8 cellular contexts compared by ENCODE assay signal in genomic region chr1:226001852-226002666, GRCh38. TPM values are rescaled to one million over a fixed set of nuclear protein-coding genes. Genes with fewer than 3 reads are reported as not detected.
A peak's percentile ranks its signal among the peaks of the same experiment; 100 is the strongest.
DNase-seq lines count a peak whose midpoint lies in the region; ATAC-seq and TF ChIP-seq lines count a peak whose summit lies in the region.

No MANE protein-coding gene starts in this region.

- TF ChIP-seq EP300 in neural cell (conservative IDR thresholded peaks at IDR 0.05; ENCODE audit: poor library complexity, severe bottlenecking), result peak; percentile 67
- TF ChIP-seq EP300 in transverse colon (IDR thresholded peaks at IDR 0.05; ENCODE audit: low read depth), result peak; percentile 52

- H3K4me1 Mint-ChIP-seq in CD4-positive, alpha-beta memory T cell, result peaks cover 32 to 57% (median 45%) of the 10 kb centered on the region in 4 donors
- H3K4me1 Mint-ChIP-seq in endodermal cell, result peaks cover 22% of the 10 kb centered on the region

- in situ Hi-C loops in transverse colon (cut with MboI; ENCODE audit: low pct_ligation_motif_present in 1 of 4, low pct_unique_long_range_greater_than_20kb in 1 of 4, low sequenced_read_pairs in 3 of 4), result no loop called here

- H3K4me3 Mint-ChIP-seq in CD4-positive, alpha-beta memory T cell, result peak overlapping the region; percentile 5 to 75 (median 60)
- H3K4me3 Mint-ChIP-seq in endodermal cell, result no peak overlapping the region

- no peaks in the 10 kb centered on the region for H3K27me3 ChIP-seq in CD4-positive, alpha-beta memory T cell (ENCODE audit: insufficient read depth, low read length)
- H3K27me3 ChIP-seq in HCT116 (ENCODE audit: insufficient read depth, low read length), result no peaks in the 10 kb centered on the region
- H3K27me3 ChIP-seq in endodermal cell (ENCODE audit: control insufficient read depth, insufficient read depth, low read length, poor library complexity, severe bottlenecking), result no peaks in the 10 kb centered on the region
- H3K27me3 ChIP-seq in neural cell (ENCODE audit: insufficient read depth, low read depth, low read length), result no peaks in the 10 kb centered on the region
- H3K27me3 ChIP-seq in transverse colon, result no peaks in the 10 kb centered on the region

- H3K9ac ChIP-seq in HCT116 (ENCODE audit: low read length) (no peak overlapping the region), endodermal cell (ENCODE audit: extremely low read depth, low read length, poor library complexity, severe bottlenecking) (no peak overlapping the region), neural cell (ENCODE audit: low read length) (peak overlapping the region; percentile 79)

- H3K9me3 Mint-ChIP-seq in CD4-positive, alpha-beta memory T cell, result peaks cover 0 to 5% (median 0%) of the 10 kb centered on the region in 8 donors
- no peaks in the 10 kb centered on the region for H3K9me3 Mint-ChIP-seq in endodermal cell

- peaks cover 0 to 12% of the 10 kb centered on the region in 2 donors for H3K36me3 Mint-ChIP-seq in CD4-positive, alpha-beta memory T cell
- H3K36me3 Mint-ChIP-seq in endodermal cell (ENCODE audit: low read depth), result peaks cover under 1% of the 10 kb centered on the region

- H3K9me2 ChIP-seq in HCT116 (ENCODE audit: insufficient read depth), result no peaks in the 10 kb centered on the region
- H3K9me2 ChIP-seq in neural cell (ENCODE audit: insufficient read depth, low read length), result no peaks in the 10 kb centered on the region

- H3K27me3 Mint-ChIP-seq in CD4-positive, alpha-beta memory T cell, result no peaks in the 10 kb centered on the region
- H3K27me3 Mint-ChIP-seq in endodermal cell (ENCODE audit: insufficient read depth), result no peaks in the 10 kb centered on the region

- no peaks in the 10 kb centered on the region for H3K9me3 ChIP-seq in CD4-positive, alpha-beta memory T cell (ENCODE audit: control insufficient read depth in 1 of 2, low read length in 2 of 2)
- no peaks in the 10 kb centered on the region for H3K9me3 ChIP-seq in HCT116 (ENCODE audit: control insufficient read depth in 1 of 2, insufficient read depth in 1 of 2, low read depth in 1 of 2, low read length in 2 of 2)
- H3K9me3 ChIP-seq in endodermal cell (ENCODE audit: control insufficient read depth, low read length), result no peaks in the 10 kb centered on the region
- no peaks in the 10 kb centered on the region for H3K9me3 ChIP-seq in neural cell (ENCODE audit: low read length)
- H3K9me3 ChIP-seq in transverse colon, result no peaks in the 10 kb centered on the region

- peaks cover 8% of the 10 kb centered on the region for H3F3A ChIP-seq in neural cell (ENCODE audit: insufficient read depth, low read length, poor library complexity, severe bottlenecking)

- H3K36me3 ChIP-seq in CD4-positive, alpha-beta memory T cell (ENCODE audit: insufficient read depth, low read length), result no peaks in the 10 kb centered on the region
- H3K36me3 ChIP-seq in HCT116 (ENCODE audit: control insufficient read depth in 1 of 2, insufficient read depth in 2 of 2, low read length in 2 of 2) (no peaks in the 10 kb centered on the region; a peak in 2 of 4 replicates), endodermal cell (ENCODE audit: control insufficient read depth, insufficient read depth, low read length) (peaks cover 1% of the 10 kb centered on the region), neural cell (ENCODE audit: insufficient read depth, low read length) (no peaks in the 10 kb centered on the region), transverse colon (no peaks in the 10 kb centered on the region)

- H2AFZ ChIP-seq in HCT116 (ENCODE audit: low read depth, low read length, poor library complexity, severe bottlenecking) (peak overlapping the region; percentile 91), neural cell (ENCODE audit: low read depth, low read length) (peak overlapping the region; percentile 46)

- TF ChIP-seq CTCF in HCT116 (IDR thresholded peaks at IDR 0.05 in 2 of 3, conservative IDR thresholded peaks at IDR 0.05 in 1 of 3; ENCODE audit: borderline replicate concordance in 1 of 3, insufficient read depth in 1 of 3, low read depth in 2 of 3, low read length in 2 of 3), result no peak
- no peak for TF ChIP-seq CTCF in endodermal cell (conservative IDR thresholded peaks at IDR 0.05)
- no peak for TF ChIP-seq CTCF in neural cell (IDR thresholded peaks at IDR 0.05; ENCODE audit: poor library complexity, severe bottlenecking)
- TF ChIP-seq CTCF in transverse colon (IDR thresholded peaks at IDR 0.05), result no peak

- H3K4me1 ChIP-seq in CD4-positive, alpha-beta memory T cell (ENCODE audit: insufficient read depth, low read length), result peaks cover 60% of the 10 kb centered on the region
- H3K4me1 ChIP-seq in HCT116 (ENCODE audit: control insufficient read depth in 1 of 2, insufficient read depth in 2 of 2, low read length in 2 of 2) (peaks cover 22 to 40% of the 10 kb centered on the region in 2 experiments), endodermal cell (ENCODE audit: control insufficient read depth, insufficient read depth, low read length) (peaks cover 16% of the 10 kb centered on the region), transverse colon (peaks cover 10 to 34% (median 23%) of the 10 kb centered on the region in 4 donors)

- intact Hi-C loops in CD4-positive, alpha-beta memory T cell (cut with micrococcal nuclease), result no loop called here
- intact Hi-C loops in HCT116 (cut with micrococcal nuclease), result no loop called here
- intact Hi-C loops in transverse colon (cut with DNase I; ENCODE audit: low total_unique reads), result no loop called here

- no TSS peak for BruUV-seq in HCT116 (replicated peaks; lab: Mats Ljungman, UMichigan)

- no peak for ATAC-seq in HCT116
- ATAC-seq in GM18520 (IDR thresholded peaks at IDR 0.05; ENCODE audit: unreplicated experiment), result no peak

- DNase-seq in CD4-positive, alpha-beta memory T cell, result peak; percentile 55 to 92 (median 69)
- DNase-seq in HCT116 (ENCODE audit: low read depth, low spot score) (no peak), NCI-H526 treated with DMSO at 0.1 percent for 48 hours (lab: John Stamatoyannopoulos, UW) (peak; percentile 27), endodermal cell (no peak), transverse colon (peak; percentile 58)
- DNase-seq in activated CD8-positive, alpha-beta memory T cell treated with anti-CD3 and anti-CD28 coated beads for 24 hours, result peak; percentile 73

- peak overlapping the region; percentile 83 to 100 (median 99) for H3K27ac Mint-ChIP-seq in CD4-positive, alpha-beta memory T cell
- peak overlapping the region; percentile 44 for H3K27ac Mint-ChIP-seq in endodermal cell

- POLR2A ChIA-PET in CD4-positive, alpha-beta memory T cell (lab: Charles Lee; ENCODE audit: partially characterized antibody), result interaction anchor here (1.3 to 22.3 kb wide), 3 partner anchors 61 to 225 kb away, joined by 3 to 614 read pairs (median 5); partner anchors contain the start of genes H3-3A and SRP9
- POLR2A ChIA-PET in HCT116 (lab: Charles Lee), result no interaction called here

- H3K4me2 ChIP-seq in HCT116 (ENCODE audit: low read length), result peak overlapping the region; percentile 45
- H3K4me2 ChIP-seq in neural cell (ENCODE audit: low read length), result peak overlapping the region; percentile 62

- peaks cover 21% of the 10 kb centered on the region for H3K79me2 ChIP-seq in HCT116 (ENCODE audit: insufficient read depth, low read length)
- H3K79me2 ChIP-seq in neural cell (replicated peaks; ENCODE audit: insufficient read depth, low read length), result peaks cover 20% of the 10 kb centered on the region

- CTCF ChIA-PET in CD4-positive, alpha-beta memory T cell (lab: Charles Lee; ENCODE audit: partially characterized antibody), result no interaction called here
- CTCF ChIA-PET in HCT116 (lab: Charles Lee), result no interaction called here

- TF ChIP-seq RAD21 in HCT116 (IDR thresholded peaks at IDR 0.05; ENCODE audit: low read depth) (no peak), neural cell (conservative IDR thresholded peaks at IDR 0.05) (no peak)

- H3K27ac ChIP-seq in CD4-positive, alpha-beta memory T cell (ENCODE audit: low read depth, low read length), result peak overlapping the region; percentile 50
- no peak overlapping the region for H3K27ac ChIP-seq in HCT116 (ENCODE audit: low read depth, low read length)
- H3K27ac ChIP-seq in endodermal cell (ENCODE audit: low read depth, low read length), result peak overlapping the region; percentile 14
- peak overlapping the region; percentile 98 for H3K27ac ChIP-seq in neural cell (ENCODE audit: low read length)
- peak overlapping the region; percentile 42 to 100 (median 84) for H3K27ac ChIP-seq in transverse colon

- RAD21 ChIA-PET in HCT116 (lab: Charles Lee; ENCODE audit: low non-redundant PET in 1 of 2, low total read pairs in 2 of 2, uncharacterized antibody in 2 of 2, unreplicated experiment in 2 of 2), result no interaction called here

- TF ChIP-seq POLR2A in HCT116 (IDR thresholded peaks at IDR 0.05; ENCODE audit: borderline replicate concordance, extremely low read depth, insufficient read depth, insufficient read length), result no peak
- TF ChIP-seq POLR2A in transverse colon (IDR thresholded peaks at IDR 0.05), result peak; percentile 16

- H4K20me1 ChIP-seq in HCT116 (ENCODE audit: insufficient read depth) (no peaks in the 10 kb centered on the region), neural cell (ENCODE audit: insufficient read depth) (no peaks in the 10 kb centered on the region)

- no peak overlapping the region for H3K4me3 ChIP-seq in CD4-positive, alpha-beta memory T cell (ENCODE audit: low read length in 2 of 2)
- H3K4me3 ChIP-seq in HCT116 (replicated peaks in 1 of 2; ENCODE audit: low read depth in 1 of 2, low read length in 2 of 2), result no peak overlapping the region
- no peak overlapping the region for H3K4me3 ChIP-seq in endodermal cell (ENCODE audit: low read length)
- peak overlapping the region; percentile 57 for H3K4me3 ChIP-seq in neural cell (ENCODE audit: low read length)
- no peak overlapping the region for H3K4me3 ChIP-seq in transverse colon

- 79 to 91% methylated on average over 7 to 9 of the region's 9 CpGs for WGBS in endodermal cell (ENCODE audit: insufficient coverage in 1 of 2, insufficient read length in 1 of 2), 2 experiments
- WGBS in transverse colon (ENCODE audit: low coverage in 1 of 2), 2 donors, result 33 to 43% methylated on average over 3 to 9 of the region's 9 CpGs

TF ChIP-seq in HCT116, 20 proteins besides CTCF, POLR2A, EP300 and RAD21 (continues in another document):
- no peak for TF ChIP-seq MAX (IDR thresholded peaks at IDR 0.05)

TF ChIP-seq in neural cell, 6 proteins besides CTCF, POLR2A, EP300 and RAD21 (continues in another document):
- TF ChIP-seq SMC3 (conservative IDR thresholded peaks at IDR 0.05; ENCODE audit: poor library complexity) (no peak), MXI1 (conservative IDR thresholded peaks at IDR 0.05; ENCODE audit: poor library complexity, severe bottlenecking) (peak; percentile 23)

RNA-seq across cellular contexts. Expression of gene SDE2, which starts 2.9 kb away (rescaled TPM):
- total RNA-seq in CD4-positive, alpha-beta memory T cell, result 10 to 100 TPM; 21.1 to 21.2 TPM
- 10 to 100 TPM; 10.0 to 18.9 TPM for polyA plus RNA-seq in CD4-positive, alpha-beta memory T cell
- total RNA-seq in HCT116 (2021; ENCODE audit: unreplicated experiment), result 22.5 TPM
- 7.5 and 9.6 TPM in 2 replicates for polyA plus RNA-seq in HCT116 (2012)
- 10 to 100 TPM; 19.0 to 21.6 TPM for total RNA-seq in endodermal cell
- 13.3 TPM for polyA plus RNA-seq in endodermal cell (2013, experiment 1 of 2)
- polyA plus RNA-seq in endodermal cell (2013, experiment 2 of 2), result 12.3 TPM
- polyA plus RNA-seq in neural cell, result 16.1 and 18.6 TPM in 2 replicates
- 51.1 and 52.6 TPM in 2 replicates for polyA minus RNA-seq in neural cell
- 10 to 100 TPM in 2 of 4 donors, 1 to 10 TPM in 2; 4.4 to 19.2 (median 13.2) TPM for total RNA-seq in transverse colon

Comparison
In these comparisons a context has a peak if more than half of its experiments do, and no peak if none do; other contexts are left out.
1. DNase-seq: peak in CD4-positive, alpha-beta memory T cell (5 of 5), NCI-H526 treated with DMSO at 0.1 percent for 48 hours (single experiment), activated CD8-positive, alpha-beta memory T cell treated with anti-CD3 and anti-CD28 coated beads for 24 hours (single experiment) and transverse colon (single experiment); none in HCT116 (single experiment) and endodermal cell (single experiment).